1 cellular context compared by ENCODE assay signal in genomic region chr1:204411451-204412245, GRCh38.
TF ChIP-seq lines count a peak whose summit lies in the region.

PPP1R15B (minus strand) TSS chr1:204411817; CDS start chr1:204411411, 406 bp downstream.

TF ChIP-seq in HepG2, 621 proteins besides CTCF, POLR2A, EP300 and RAD21 (continued from another document and continues in another):
- TF ChIP-seq UBTF (CRISPR knock-in tag; IDR thresholded peaks at IDR 0.05) (peak; percentile 88), IKZF5 (CRISPR knock-in tag; IDR thresholded peaks at IDR 0.05) (peak; percentile 70), KDM5A (IDR thresholded peaks at IDR 0.05; ENCODE audit: borderline replicate concordance, low read length) (peak; percentile 49; the same call in 1 of the 2 replicates), NR3C1 (CRISPR knock-in tag; IDR thresholded peaks at IDR 0.05) (no peak), ZMAT3 (CRISPR knock-in tag; conservative IDR thresholded peaks at IDR 0.05) (peak; percentile 62; the same call in 1 of the 2 replicates), ZHX2 (IDR thresholded peaks at IDR 0.05; ENCODE audit: low read depth) (peak; percentile 97), ZHX2 (CRISPR knock-in tag; IDR thresholded peaks at IDR 0.05; ENCODE audit: borderline replicate concordance) (no peak), HBP1 (CRISPR knock-in tag; IDR thresholded peaks at IDR 0.05; ENCODE audit: low read depth) (peak; percentile 46; the same call in 1 of the 2 replicates), ZNF660 (CRISPR knock-in tag; IDR thresholded peaks at IDR 0.05; ENCODE audit: borderline replicate concordance, low read depth) (no peak), ZNF792 (CRISPR knock-in tag; IDR thresholded peaks at IDR 0.05) (peak; percentile 60; the same call in 1 of the 2 replicates), ZNF382 (CRISPR knock-in tag; IDR thresholded peaks at IDR 0.05; ENCODE audit: borderline replicate concordance) (no peak), ZMYM2 (CRISPR knock-in tag; IDR thresholded peaks at IDR 0.05) (peak; percentile 27; the same call in 1 of the 2 replicates), ZSCAN21 (CRISPR knock-in tag; IDR thresholded peaks at IDR 0.05; ENCODE audit: borderline replicate concordance) (no peak), ZSCAN12 (CRISPR knock-in tag; IDR thresholded peaks at IDR 0.05) (peak; percentile 78; the same call in 1 of the 2 replicates), TAF15 (IDR thresholded peaks at IDR 0.05; ENCODE audit: low read depth, low read length, poor library complexity, severe bottlenecking) (peak; percentile 39), PBX3 (CRISPR knock-in tag; IDR thresholded peaks at IDR 0.05; ENCODE audit: borderline replicate concordance) (0 out of 2 replicates have a peak, but pooled peaks have one; percentile 11), FOXK1 (CRISPR knock-in tag; IDR thresholded peaks at IDR 0.05; ENCODE audit: borderline replicate concordance, low read depth) (peak; percentile 79; the same call in 1 of the 2 replicates), DPF2 (CRISPR knock-in tag; IDR thresholded peaks at IDR 0.05; ENCODE audit: borderline replicate concordance, low read depth) (no peak), ZNF251 (CRISPR knock-in tag; IDR thresholded peaks at IDR 0.05) (no peak), SNAI1 (CRISPR knock-in tag; IDR thresholded peaks at IDR 0.05; ENCODE audit: borderline replicate concordance) (no peak), CREM (IDR thresholded peaks at IDR 0.05) (peak; percentile 94), CREM (CRISPR knock-in tag; IDR thresholded peaks at IDR 0.05) (0 out of 2 replicates have a peak, but pooled peaks have one; percentile 14), TFE3 (CRISPR knock-in tag; IDR thresholded peaks at IDR 0.05) (peak; percentile 49), NFE2L2 (IDR thresholded peaks at IDR 0.05; ENCODE audit: low read length) (no peak), SPEN (CRISPR knock-in tag; IDR thresholded peaks at IDR 0.05; ENCODE audit: low read depth) (peak; percentile 56), LBX2 (CRISPR knock-in tag; IDR thresholded peaks at IDR 0.05; ENCODE audit: borderline replicate concordance) (peak; percentile 44; the same call in 1 of the 2 replicates), KLF15 (CRISPR knock-in tag; IDR thresholded peaks at IDR 0.05; ENCODE audit: borderline replicate concordance) (peak; percentile 78; the same call in 1 of the 2 replicates), BATF2 (CRISPR knock-in tag; IDR thresholded peaks at IDR 0.05) (peak; percentile 61; the same call in 1 of the 2 replicates), BHLHE40 (IDR thresholded peaks at IDR 0.05; ENCODE audit: low read length) (0 out of 2 replicates have a peak, but pooled peaks have one; percentile 29), GATAD1 (CRISPR knock-in tag; IDR thresholded peaks at IDR 0.05) (peak; percentile 81), ZNF777 (CRISPR knock-in tag; IDR thresholded peaks at IDR 0.05) (peak; percentile 49), SP4 (CRISPR knock-in tag; IDR thresholded peaks at IDR 0.05) (peak; percentile 78), ZBTB21 (CRISPR knock-in tag; IDR thresholded peaks at IDR 0.05) (peak; percentile 96), ASH2L (IDR thresholded peaks at IDR 0.05; ENCODE audit: insufficient read length, low read depth, low read length) (peak; percentile 94), ZNF503 (CRISPR knock-in tag; IDR thresholded peaks at IDR 0.05) (0 out of 2 replicates have a peak, but pooled peaks have one; percentile 26), MTF1 (CRISPR knock-in tag; IDR thresholded peaks at IDR 0.05) (no peak), TOE1 (CRISPR knock-in tag; IDR thresholded peaks at IDR 0.05) (0 out of 2 replicates have a peak, but pooled peaks have one; percentile 42), ZFP1 (CRISPR knock-in tag; IDR thresholded peaks at IDR 0.05) (no peak), ZNF605 (CRISPR knock-in tag; IDR thresholded peaks at IDR 0.05) (peak; percentile 84; the same call in 1 of the 2 replicates), AKAP8 (CRISPR knock-in tag; IDR thresholded peaks at IDR 0.05) (no peak), KLF11 (CRISPR knock-in tag; IDR thresholded peaks at IDR 0.05) (peak; percentile 52; the same call in 1 of the 2 replicates)
